In genomic region chr6:138987299-138987642, GRCh38 we compare ENCODE assay signal across 8 cellular contexts. TPM values are rescaled to one million over a fixed set of nuclear protein-coding genes. Genes with fewer than 3 reads are reported as not detected.
A peak's percentile ranks its signal among the peaks of the same experiment; 100 is the strongest.
DNase-seq lines count a peak whose midpoint lies in the region; ATAC-seq and TF ChIP-seq lines count a peak whose summit lies in the region.

No MANE protein-coding gene starts in this region.

- H2BK12ac ChIP-seq in mesenchymal stem cell (ENCODE audit: low read length in 2 of 2) = peak overlapping the region in 1 of 2 experiments; percentile 52

- H2BK120ac ChIP-seq in mesenchymal stem cell (ENCODE audit: low read depth, low read length) = no peak overlapping the region

- peak overlapping the region; percentile 78 for H3K4me3 ChIP-seq in GM12864 (ENCODE audit: low read depth, low read length)
- peak overlapping the region; percentile 95 for H3K4me3 ChIP-seq in HUES48 (ENCODE audit: low read depth, low read length)
- H3K4me3 ChIP-seq in cardiac fibroblast (replicated peaks in 1 of 2; ENCODE audit: low read depth in 2 of 2, low read length in 2 of 2) = peak overlapping the region; percentile 90 to 92
- peak overlapping the region; percentile 86 to 91 for H3K4me3 ChIP-seq in mesenchymal stem cell (ENCODE audit: insufficient read depth in 1 of 2, low read depth in 1 of 2, low read length in 2 of 2)

- H3K9ac ChIP-seq in HUES48 (ENCODE audit: low read depth, low read length) (peak overlapping the region; percentile 91), mesenchymal stem cell (ENCODE audit: low read length) (peak overlapping the region; percentile 93)

- H3K4me2 ChIP-seq in mesenchymal stem cell (ENCODE audit: low read length, poor library complexity, severe bottlenecking) = peak overlapping the region; percentile 95

- H2BK15ac ChIP-seq in mesenchymal stem cell (ENCODE audit: low read depth, poor library complexity, severe bottlenecking) = no peak overlapping the region

- peak overlapping the region; percentile 73 to 93 for H3K4ac ChIP-seq in mesenchymal stem cell (ENCODE audit: low read depth in 1 of 2, low read length in 2 of 2)

- H4K8ac ChIP-seq in mesenchymal stem cell (ENCODE audit: low read length) = peak overlapping the region; percentile 82

- H3K4me1 ChIP-seq in HUES48 (ENCODE audit: control insufficient read depth, insufficient read depth, low read length) (peaks cover 32% of the 10 kb centered on the region), mesenchymal stem cell (ENCODE audit: control insufficient read depth, insufficient read depth, low read depth, low read length) (no peaks in the 10 kb centered on the region)

- no peaks in the 10 kb centered on the region for H3K36me3 ChIP-seq in HUES48 (ENCODE audit: control insufficient read depth, insufficient read depth, low read length)
- no peaks in the 10 kb centered on the region for H3K36me3 ChIP-seq in mesenchymal stem cell (ENCODE audit: control insufficient read depth in 1 of 2, insufficient read depth in 2 of 2, low read depth in 1 of 2, low read length in 2 of 2)

- H3K79me1 ChIP-seq in mesenchymal stem cell (replicated peaks; ENCODE audit: low read length, poor library complexity, severe bottlenecking) = peaks cover 7% of the 10 kb centered on the region

- H2AK5ac ChIP-seq in mesenchymal stem cell (ENCODE audit: low read length, severe bottlenecking) = no peak overlapping the region

- 1% methylated on average over 12 of the region's 30 CpGs for WGBS in mesenchymal stem cell

- H3K23ac ChIP-seq in mesenchymal stem cell (ENCODE audit: low read length in 2 of 2) = peak overlapping the region in 1 of 2 experiments; percentile 99

- peak overlapping the region; percentile 58 to 88 for H3K14ac ChIP-seq in mesenchymal stem cell (ENCODE audit: low read length in 2 of 2)

- no peak for TF ChIP-seq CTCF in GM12864 (IDR thresholded peaks at IDR 0.05; ENCODE audit: low read depth, low read length, missing control alignments)
- TF ChIP-seq CTCF in cardiac fibroblast (IDR thresholded peaks at IDR 0.05; ENCODE audit: low read depth, low read length) = no peak

- H3K27ac ChIP-seq in HUES48 (ENCODE audit: low read depth, low read length) = peak overlapping the region; percentile 90
- H3K27ac ChIP-seq in mesenchymal stem cell (ENCODE audit: low read length, poor library complexity, severe bottlenecking) = no peak overlapping the region

- no peaks in the 10 kb centered on the region for H3K27me3 ChIP-seq in HUES48 (ENCODE audit: control insufficient read depth, insufficient read depth, low read length)
- no peaks in the 10 kb centered on the region for H3K27me3 ChIP-seq in mesenchymal stem cell (ENCODE audit: control insufficient read depth in 1 of 2, insufficient read depth in 1 of 2, low read length in 2 of 2)

- H3K9me3 ChIP-seq in HUES48 (ENCODE audit: control insufficient read depth, insufficient read depth, low read length) (no peaks in the 10 kb centered on the region), mesenchymal stem cell (ENCODE audit: control insufficient read depth, low read length) (no peaks in the 10 kb centered on the region)

- ATAC-seq in GM19397 (IDR thresholded peaks at IDR 0.05; ENCODE audit: unreplicated experiment) = no peak

- H2BK5ac ChIP-seq in mesenchymal stem cell (ENCODE audit: low read depth, low read length, poor library complexity, severe bottlenecking) = no peak overlapping the region

- DNase-seq in GM12864 (ENCODE audit: low read depth) = no peak
- DNase-seq in cardiac fibroblast (ENCODE audit: low read depth in 2 of 2) = no peak
- DNase-seq in mesenchymal stem cell = no peak
- DNase-seq in mesenteric fat pad (ENCODE audit: low spot score) = no peak
- no peak for DNase-seq in activated gamma-delta T cell treated with Interleukin-2 at 50 U/mL for 16 hours
- no peak for DNase-seq in middle frontal gyrus (ENCODE audit: extremely low spot score, low spot score)

- H3K18ac ChIP-seq in mesenchymal stem cell (ENCODE audit: low read depth in 1 of 2, low read length in 2 of 2) = peak overlapping the region; percentile 93 to 98

- H4K91ac ChIP-seq in mesenchymal stem cell (ENCODE audit: low read length) = peak overlapping the region; percentile 82

- peak overlapping the region; percentile 93 for H2AFZ ChIP-seq in mesenchymal stem cell (ENCODE audit: low read depth, low read length)

RNA-seq across cellular contexts. Expression of gene REPS1, which starts 0.8 kb away (rescaled TPM):
- polyA plus RNA-seq in mesenchymal stem cell (2013, experiment 1 of 2) = 26.9 TPM
- polyA plus RNA-seq in mesenchymal stem cell (2013, experiment 2 of 2) = 27.0 TPM
- 34.5 TPM for total RNA-seq in mesenteric fat pad

RNA-seq across cellular contexts. Expression of gene ABRACL, which starts 41.3 kb away (rescaled TPM):
- 102 TPM for polyA plus RNA-seq in mesenchymal stem cell (2013, experiment 1 of 2)
- polyA plus RNA-seq in mesenchymal stem cell (2013, experiment 2 of 2) = 105 TPM
- total RNA-seq in mesenteric fat pad = 23.8 TPM
